9 cellular contexts compared by ENCODE assay signal in the genomic region with DNA sequence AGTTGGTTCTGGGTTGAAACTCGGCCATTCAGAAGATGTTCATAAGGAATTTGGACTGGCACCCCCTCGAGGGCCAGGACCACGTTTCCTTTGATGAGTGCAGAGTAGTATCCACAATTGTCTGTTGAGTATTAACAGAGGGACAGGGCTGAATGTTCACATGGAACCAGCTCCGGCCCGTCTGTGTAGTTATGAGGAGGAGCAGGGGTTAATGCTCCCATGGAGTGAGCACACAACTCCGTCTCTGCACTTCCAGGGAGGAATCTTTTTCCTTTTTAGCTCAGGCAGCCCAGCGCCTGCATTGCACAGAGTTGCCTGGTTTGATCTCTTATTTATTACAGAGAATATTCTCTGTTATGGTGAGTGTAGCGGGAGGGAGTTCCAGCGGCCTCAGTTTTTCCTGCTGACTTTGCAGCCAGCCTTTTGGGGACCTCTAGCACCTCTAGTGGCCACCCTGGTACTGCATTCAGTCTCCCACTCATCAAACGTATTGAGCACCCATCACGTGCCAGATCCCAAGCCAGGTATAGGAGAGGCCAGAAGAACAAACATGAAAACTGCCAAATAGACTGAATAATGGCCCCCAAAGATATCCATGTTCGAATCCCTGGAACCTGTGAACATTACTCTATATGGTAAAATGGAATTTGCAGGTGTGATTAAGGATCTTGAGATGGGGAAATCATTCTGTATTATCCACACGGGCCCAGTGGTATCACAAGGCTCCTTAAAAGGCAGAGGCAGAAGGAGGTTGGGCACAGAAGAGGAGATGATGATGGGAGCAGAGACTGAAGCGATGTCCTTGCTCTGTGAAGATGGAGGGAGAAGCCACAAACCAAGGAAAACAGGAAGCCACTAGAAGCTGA.
DNase-seq lines count a peak whose midpoint lies in the region; ATAC-seq, FAIRE-seq and TF ChIP-seq lines count a peak whose summit lies in the region.
"Had no signal": no experiment of that assay in that cellular context is flagged by ENCODE, and none has a peak within 500 bp of the region (broad histone marks: within the 10 kb centered on the region; RNA-seq: fewer than 3 reads in every experiment).

No MANE protein-coding gene starts in this region.

- no peaks in the 10 kb centered on the region for H3K79me2 ChIP-seq in mammary epithelial cell (ENCODE audit: insufficient read depth, low read length)
- no peaks in the 10 kb centered on the region for H3K79me2 ChIP-seq in keratinocyte (ENCODE audit: control insufficient read depth, insufficient read depth, low read length)

- H3K4me3 ChIP-seq in WERI-Rb-1 (ENCODE audit: low read depth, low read length) (no peak overlapping the region), mammary epithelial cell (replicated peaks in 1 of 3; ENCODE audit: insufficient read depth in 1 of 3, low read depth in 2 of 3, low read length in 3 of 3) (no peak overlapping the region), keratinocyte (ENCODE audit: control insufficient read depth in 2 of 3, extremely low read depth in 1 of 3, insufficient read depth in 2 of 3, low read depth in 1 of 3, low read length in 3 of 3) (no peak overlapping the region)

- intact Hi-C loops in mammary epithelial cell (cut with micrococcal nuclease) = loop anchor here (1.0 kb wide), 1 partner anchor 74 kb away; no protein-coding TSS in a partner anchor

- H3K27me3 ChIP-seq in WERI-Rb-1 (ENCODE audit: insufficient read depth, low read depth, severe bottlenecking) (no peaks in the 10 kb centered on the region), mammary epithelial cell (ENCODE audit: insufficient read depth, low read length) (no peaks in the 10 kb centered on the region), keratinocyte (ENCODE audit: control insufficient read depth, extremely low read depth, insufficient read depth, low read length) (peaks cover 5% of the 10 kb centered on the region)

- H2AFZ ChIP-seq in mammary epithelial cell (ENCODE audit: low read depth, low read length) = no peak overlapping the region
- no peak overlapping the region for H2AFZ ChIP-seq in keratinocyte (ENCODE audit: control insufficient read depth, low read length)

- DNase-seq in NCI-H1694 treated with DMSO at 0.1 percent for 48 hours (lab: John Stamatoyannopoulos, UW) (peak; percentile 65), WERI-Rb-1 (peak; percentile 80), mammary epithelial cell (peak; percentile 22), keratinocyte (ENCODE audit: low read depth, low spot score) (peak; percentile 4)
- peak; percentile 24 for DNase-seq in stimulated activated CD4-positive, alpha-beta T cell treated with anti-CD3 and anti-CD28 coated beads, Interleukin-2, amount 100 ng/mL, for 4 hours (ENCODE audit: low read depth)

- H3K27ac ChIP-seq in WERI-Rb-1 (no peak overlapping the region), mammary epithelial cell (ENCODE audit: insufficient read depth, low read depth, low read length) (no peak overlapping the region), keratinocyte (ENCODE audit: control insufficient read depth, insufficient read depth, low read length) (no peak overlapping the region)
- H3K27ac ChIP-seq: epithelial cell of prostate had no signal

- no peaks in the 10 kb centered on the region for H3K9me3 ChIP-seq in WERI-Rb-1 (ENCODE audit: severe bottlenecking)
- no peaks in the 10 kb centered on the region for H3K9me3 ChIP-seq in mammary epithelial cell (replicated peaks; ENCODE audit: insufficient read depth, low read length)
- no peaks in the 10 kb centered on the region for H3K9me3 ChIP-seq in keratinocyte (ENCODE audit: control insufficient read depth, low read depth, low read length)

- no TSS peak for BruUV-seq in mammary epithelial cell (replicated peaks; lab: Mats Ljungman, UMichigan)

- H3K4me1 ChIP-seq in mammary epithelial cell (ENCODE audit: insufficient read depth, low read length) (no peaks in the 10 kb centered on the region), keratinocyte (ENCODE audit: control insufficient read depth, extremely low read depth, insufficient read depth, low read length) (no peaks in the 10 kb centered on the region)

- H3K9me1 ChIP-seq in keratinocyte (ENCODE audit: control insufficient read depth, extremely low read depth, insufficient read depth, low read length) = no peaks in the 10 kb centered on the region

- H4K20me1 ChIP-seq in mammary epithelial cell (ENCODE audit: insufficient read depth, low read length) = no peaks in the 10 kb centered on the region
- H4K20me1 ChIP-seq in keratinocyte (ENCODE audit: control insufficient read depth, extremely low read depth, insufficient read depth, low read length) = peaks cover 4% of the 10 kb centered on the region

- no peaks in the 10 kb centered on the region for H3K36me3 ChIP-seq in WERI-Rb-1
- no peaks in the 10 kb centered on the region for H3K36me3 ChIP-seq in mammary epithelial cell (ENCODE audit: insufficient read depth, low read length)
- no peaks in the 10 kb centered on the region for H3K36me3 ChIP-seq in keratinocyte (ENCODE audit: control insufficient read depth in 2 of 2, extremely low read depth in 1 of 2, insufficient read depth in 2 of 2, low read length in 2 of 2)

- FAIRE-seq in keratinocyte (lab: Jason Lieb, UNC) = peak; percentile 17

- H3K4me2 ChIP-seq in mammary epithelial cell (ENCODE audit: insufficient read depth, low read depth, low read length) (no peak overlapping the region), keratinocyte (ENCODE audit: control insufficient read depth, extremely low read depth, insufficient read depth, low read depth, low read length) (no peak overlapping the region)

- dilution Hi-C loops in mammary epithelial cell (cut with HindIII; ENCODE audit: low sequenced_read_pairs) = loop anchor here (5.0 kb wide), 1 partner anchor 37 kb away; no protein-coding TSS in a partner anchor
- dilution Hi-C loops in keratinocyte (cut with MboI; ENCODE audit: extremely low pct_ligation_motif_present, low sequenced_read_pairs) = no loop called here

- in situ Hi-C loops in mammary epithelial cell (cut with MboI; ENCODE audit: low sequenced_read_pairs in 2 of 2) = no loop called here

- ATAC-seq in GM21526 (IDR thresholded peaks at IDR 0.05; ENCODE audit: low FRiP score, unreplicated experiment) (no peak), GM19452 (IDR thresholded peaks at IDR 0.05; ENCODE audit: unreplicated experiment) (no peak)

- TF ChIP-seq CTCF in GM12874 (IDR thresholded peaks at IDR 0.05; ENCODE audit: insufficient read depth, low read depth, low read length) = peak; percentile 91
- TF ChIP-seq CTCF in WERI-Rb-1 (IDR thresholded peaks at IDR 0.05; ENCODE audit: low read depth, low read length) = peak; percentile 85
- peak; percentile 92 to 97 for TF ChIP-seq CTCF in mammary epithelial cell (conservative IDR thresholded peaks at IDR 0.05 in 1 of 2, IDR thresholded peaks at IDR 0.05 in 1 of 2; ENCODE audit: extremely low read depth in 1 of 2, insufficient read depth in 1 of 2, low read depth in 1 of 2, low read length in 2 of 2)
- peak; percentile 80 to 90 (median 90) for TF ChIP-seq CTCF in keratinocyte (optimal IDR thresholded peaks at IDR 0.05 in 1 of 3, IDR thresholded peaks at IDR 0.05 in 1 of 3, conservative IDR thresholded peaks at IDR 0.05 in 1 of 3; ENCODE audit: extremely low read depth in 1 of 3, insufficient read depth in 2 of 3, low read length in 3 of 3)

- WGBS in mammary epithelial cell (ENCODE audit: low coverage, missing lambda C conversion rate) = 34% methylated on average over 14 of the region's 14 CpGs

- CTCF ChIA-PET in mammary epithelial cell (lab: Charles Lee; ENCODE audit: low non-redundant PET) = no interaction called here

- H3K9ac ChIP-seq in mammary epithelial cell (ENCODE audit: insufficient read depth, low read length) (no peak overlapping the region), keratinocyte (ENCODE audit: control insufficient read depth, extremely low read depth, insufficient read depth, low read length) (no peak overlapping the region)

Comparison
In these comparisons a context has a peak if more than half of its experiments do, and no peak if none do; other contexts are left out.
1. DNase-seq: peak in every context shown above with its lines; median percentile 80 in WERI-Rb-1; 65 in NCI-H1694 treated with DMSO at 0.1 percent for 48 hours; 24 in stimulated activated CD4-positive, alpha-beta T cell treated with anti-CD3 and anti-CD28 coated beads, Interleukin-2, amount 100 ng/mL, for 4 hours; 22 in mammary epithelial cell; 4 in keratinocyte.